26 cellular contexts compared by ENCODE assay signal in the genomic region with DNA sequence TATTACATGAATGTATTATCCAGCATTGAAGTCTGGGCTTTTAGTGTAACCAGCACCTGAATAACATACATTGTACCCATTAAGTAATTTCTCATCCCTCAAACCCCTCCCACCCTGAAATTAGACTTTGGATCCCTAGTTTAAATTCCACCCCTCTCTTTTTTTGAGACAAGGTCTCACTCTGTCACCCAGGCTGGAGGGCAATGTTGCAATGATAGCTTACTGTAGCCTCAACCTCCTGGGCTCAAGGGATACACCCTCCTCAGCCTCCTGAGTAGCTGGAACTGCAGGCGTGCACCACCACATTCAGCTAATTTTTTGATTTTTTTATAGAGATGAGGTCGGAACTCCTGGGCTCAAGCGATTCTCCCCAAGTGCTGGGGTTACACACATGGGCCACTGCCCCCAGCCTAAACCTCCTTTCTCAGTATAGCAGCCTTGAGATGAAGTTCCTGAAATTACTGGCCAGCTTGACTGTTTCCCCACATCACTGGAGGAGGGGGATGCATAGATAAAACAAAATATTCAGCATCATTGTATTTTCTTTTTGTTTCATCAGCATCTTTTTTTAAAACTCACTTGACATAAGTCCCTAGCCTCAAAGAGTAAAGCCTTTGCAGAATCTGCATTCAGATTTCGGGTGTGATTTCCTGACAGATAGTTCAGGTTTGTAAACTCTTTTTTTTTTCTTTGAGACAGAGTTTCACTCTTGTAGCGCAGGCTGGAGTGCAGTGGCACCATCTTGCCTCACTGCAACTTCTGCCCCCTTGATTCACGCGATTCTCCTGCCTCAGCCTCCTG.
"Had no signal": no experiment of that assay in that cellular context is flagged by ENCODE, and none has a peak within 500 bp of the region (broad histone marks: within the 10 kb centered on the region; RNA-seq: fewer than 3 reads in every experiment).

No MANE protein-coding gene starts in this region.

- H3K36me3 Mint-ChIP-seq: mesothelial cell of epicardium, naive B cell had no signal

- H3K27ac Mint-ChIP-seq: activated naive CD8-positive, alpha-beta T cell treated with anti-CD3 and anti-CD28 coated beads for 36 hours; mesothelial cell of epicardium; nephron progenitor cell; stimulated activated memory B cell treated with anti-CD40 and anti-IgM and Interleukin-4, amounts not matched to agents 10 μg/mL and 1 μg/mL and 100 μg/mL, for 72 hours; stimulated activated naive CD8-positive, alpha-beta T cell treated with anti-CD3 and anti-CD28 coated beads, Interleukin-15, amount 100 ng/mL, for 72 hours; WTC11 had no signal

- ATAC-seq: body of pancreas; left cardiac atrium; pancreas; psoas muscle; SK-N-SH treated with all-trans-retinoic acid at 6 μM for 48 hours; stimulated activated memory B cell treated with anti-CD40 and anti-IgM and Interleukin-4, amounts not matched to agents 10 μg/mL and 1 μg/mL and 100 μg/mL, for 72 hours; stimulated activated naive CD8-positive, alpha-beta T cell treated with anti-CD3 and anti-CD28 coated beads, Interleukin-15, amount 100 ng/mL, for 72 hours; WTC11 had no signal

- H3K4me3 Mint-ChIP-seq: activated naive CD8-positive, alpha-beta T cell treated with anti-CD3 and anti-CD28 coated beads for 36 hours; mesothelial cell of epicardium; naive B cell; nephron progenitor cell; stimulated activated memory B cell treated with anti-CD40 and anti-IgM and Interleukin-4, amounts not matched to agents 10 μg/mL and 1 μg/mL and 100 μg/mL, for 72 hours; stimulated activated naive CD8-positive, alpha-beta T cell treated with anti-CD3 and anti-CD28 coated beads, Interleukin-15, amount 100 ng/mL, for 72 hours; WTC11 had no signal

- H3K27ac ChIP-seq: adrenal gland, body of pancreas, colonic mucosa, neutrophil, pancreas, psoas muscle, thyroid gland had no signal

- H3K27me3 Mint-ChIP-seq: activated naive CD8-positive, alpha-beta T cell treated with anti-CD3 and anti-CD28 coated beads for 36 hours; naive B cell; stimulated activated memory B cell treated with anti-CD40 and anti-IgM and Interleukin-4, amounts not matched to agents 10 μg/mL and 1 μg/mL and 100 μg/mL, for 72 hours; stimulated activated naive CD8-positive, alpha-beta T cell treated with anti-CD3 and anti-CD28 coated beads, Interleukin-15, amount 100 ng/mL, for 72 hours had no signal

- DNase-seq: activated CD4-positive, alpha-beta T cell treated with anti-CD3 and anti-CD28 coated beads for 1 hour; activated CD4-positive, alpha-beta T cell treated with anti-CD3 and anti-CD28 coated beads, Interleukin-2, amount 50 U/mL, for 48 hours; activated naive CD4-positive, alpha-beta T cell; activated naive CD8-positive, alpha-beta T cell treated with anti-CD3 and anti-CD28 coated beads for 36 hours; adrenal gland; aorta; body of pancreas; cerebellar nuclear complex; colonic mucosa; head of caudate nucleus; hippocampal formation; left cardiac atrium; naive B cell; nephron progenitor cell; pancreas; psoas muscle; stimulated activated CD4-positive, alpha-beta T cell treated with anti-CD3 and anti-CD28 coated beads, Interleukin-1b, Interleukin-23, amount 100 ng/mL, for 48 hours; stimulated activated CD4-positive, alpha-beta T cell treated with anti-CD3 and anti-CD28 coated beads, Interleukin-4, amount 100 ng/mL, for 4 hours; stimulated activated CD8-positive, alpha-beta memory T cell treated with anti-CD3 and anti-CD28 coated beads, Interleukin-4, amount 100 ng/mL, for 48 hours; stimulated activated naive CD8-positive, alpha-beta T cell treated with anti-CD3 and anti-CD28 coated beads, Interleukin-15, amount 100 ng/mL, for 72 hours; thyroid gland had no signal

- H3K9me3 Mint-ChIP-seq: activated naive CD8-positive, alpha-beta T cell treated with anti-CD3 and anti-CD28 coated beads for 36 hours; mesothelial cell of epicardium; naive B cell; nephron progenitor cell; stimulated activated memory B cell treated with anti-CD40 and anti-IgM and Interleukin-4, amounts not matched to agents 10 μg/mL and 1 μg/mL and 100 μg/mL, for 72 hours; stimulated activated naive CD8-positive, alpha-beta T cell treated with anti-CD3 and anti-CD28 coated beads, Interleukin-15, amount 100 ng/mL, for 72 hours; WTC11 had no signal
